Comparison of ENCODE assay signal across 8 cellular contexts in the genomic region with DNA sequence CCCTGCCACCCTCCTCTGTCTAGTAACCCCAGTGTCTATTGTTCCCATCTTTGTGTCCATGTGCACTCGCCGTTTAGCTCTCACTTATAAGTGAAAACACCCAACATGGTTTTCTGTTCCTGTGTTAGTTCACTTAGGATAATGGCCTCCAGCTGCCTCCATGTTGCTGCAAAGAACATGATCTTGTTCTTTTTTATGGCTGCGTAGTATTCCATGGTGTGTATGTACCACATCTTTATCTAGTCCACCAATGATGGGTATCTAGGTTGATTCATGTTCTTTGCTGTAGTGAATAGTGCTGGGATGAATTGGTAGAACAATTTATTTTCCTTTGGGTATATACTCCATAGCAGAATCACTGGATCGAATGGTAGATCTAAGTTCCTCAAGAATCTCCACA. TPM values are rescaled to one million over a fixed set of nuclear protein-coding genes. Genes with fewer than 3 reads are reported as not detected.
"Had no signal": no experiment of that assay in that cellular context is flagged by ENCODE, and none has a peak within 500 bp of the region (broad histone marks: within the 10 kb centered on the region; RNA-seq: fewer than 3 reads in every experiment).

No MANE protein-coding gene starts in this region.

- H3K4me3 ChIP-seq: GM12878 had no signal

- FAIRE-seq: G401.6, GM12878, GM12891, GM12892, GM18507, GM19239 had no signal

- DNase-seq: GDM1, GF-D8 had no signal

- ATAC-seq: GM12878 had no signal

RNA-seq across cellular contexts. Expression of a gene that starts 51.0 kb away (rescaled TPM):
- total RNA-seq: GM12878 had no signal
